In the genomic region with DNA sequence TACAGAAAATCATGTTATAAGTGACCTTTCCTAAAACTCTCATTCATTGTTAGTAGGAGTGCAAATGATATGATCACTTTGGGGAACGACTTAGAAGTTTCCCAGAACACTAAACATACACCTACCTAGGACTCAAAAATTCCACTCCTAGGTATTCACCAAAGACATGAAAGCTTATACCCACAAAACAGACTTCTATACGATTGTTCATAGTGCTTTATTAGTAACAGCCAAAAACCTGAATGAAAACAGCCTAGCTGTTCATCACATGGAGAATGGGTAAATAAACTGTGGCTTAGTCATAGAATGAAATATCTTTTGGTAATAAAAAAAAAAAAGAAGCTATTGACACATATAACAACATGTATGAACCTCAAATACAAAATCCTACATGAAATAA, we compare ENCODE assay signal across 28 cellular contexts. TPM values are rescaled to one million over a fixed set of nuclear protein-coding genes. Genes with fewer than 3 reads are reported as not detected.
"Had no signal": no experiment of that assay in that cellular context is flagged by ENCODE, and none has a peak within 500 bp of the region (broad histone marks: within the 10 kb centered on the region; RNA-seq: fewer than 3 reads in every experiment).

No MANE protein-coding gene starts in this region.

- H3K4me2 ChIP-seq: SK-N-SH had no signal

- DNase-seq: activated CD4-positive, alpha-beta T cell treated with anti-CD3 and anti-CD28 coated beads for 1 hour; amniotic stem cell; cerebellar nuclear complex; glutamatergic neuron; hippocampal formation; islet precursor cell; left colon; mesenchymal stem cell; pancreas; psoas muscle; SIG-M5; SK-N-SH; spleen; stimulated activated CD4-positive, alpha-beta T cell treated with anti-CD3 and anti-CD28 coated beads, Interleukin-4, amount 100 ng/mL, for 1 hour; stimulated activated naive CD4-positive, alpha-beta T cell treated with Interleukin-2 at 50 U/mL for 16 hours; substantia nigra; T-helper 2 cell; thyroid gland; upper lobe of right lung had no signal

- H3K9me3 Mint-ChIP-seq: nephron had no signal

- H3K27me3 Mint-ChIP-seq: activated naive CD8-positive, alpha-beta T cell had no signal

- H3K27ac Mint-ChIP-seq: activated naive CD8-positive, alpha-beta T cell; nephron had no signal

- H3K9ac ChIP-seq: SK-N-SH had no signal

- ATAC-seq: left colon, pancreas, psoas muscle, upper lobe of right lung had no signal

- H3K27ac ChIP-seq: coronary artery, esophagus muscularis mucosa, pancreas, psoas muscle, right atrium auricular region, spleen, thyroid gland, upper lobe of right lung, VCaP had no signal

- H3K4me3 Mint-ChIP-seq: activated naive CD8-positive, alpha-beta T cell; nephron had no signal

- H3K4me3 ChIP-seq: coronary artery, esophagus muscularis mucosa, pancreas, psoas muscle, right atrium auricular region, spleen, thyroid gland, upper lobe of right lung had no signal

- H3K9me3 ChIP-seq: esophagus muscularis mucosa, pancreas, psoas muscle, right atrium auricular region, SK-N-SH, spleen, thyroid gland, upper lobe of right lung had no signal

- H3K27me3 ChIP-seq: esophagus muscularis mucosa, pancreas, right atrium auricular region, spleen, thyroid gland, upper lobe of right lung had no signal

- H3K4me1 Mint-ChIP-seq: nephron had no signal

- FAIRE-seq: frontal cortex, pancreas had no signal

- H3K4me1 ChIP-seq: pancreas, psoas muscle, right atrium auricular region, thyroid gland, upper lobe of right lung had no signal

RNA-seq across cellular contexts. Expression of a gene that starts 40.5 kb away (rescaled TPM):
- total RNA-seq: mononuclear cell, myocyte, thyroid gland, upper lobe of right lung had no signal
